Comparison of ENCODE assay signal across 11 cellular contexts in the genomic region with DNA sequence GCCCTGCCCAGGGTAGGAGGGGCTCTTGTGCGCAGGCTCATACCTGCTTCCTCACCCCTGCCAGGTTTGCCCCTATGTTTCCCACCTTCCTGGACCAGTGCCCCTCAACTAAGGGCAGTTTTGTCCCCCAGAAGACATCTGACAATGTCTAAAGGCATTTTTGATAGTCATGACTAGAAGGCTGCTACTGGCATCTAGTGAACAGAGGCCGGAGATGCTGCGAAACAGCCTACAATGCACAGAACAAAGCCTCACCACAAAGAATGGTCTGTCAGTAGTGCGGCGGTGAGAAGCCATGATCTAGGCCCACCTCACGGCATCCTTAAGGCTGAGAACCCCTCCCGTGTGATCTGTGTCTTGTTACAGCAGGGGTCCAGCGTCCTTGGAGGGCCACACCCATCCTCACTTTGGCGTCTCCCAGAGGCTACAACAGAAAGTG.
DNase-seq lines count a peak whose midpoint lies in the region; ATAC-seq and TF ChIP-seq lines count a peak whose summit lies in the region.
"Had no signal": no experiment of that assay in that cellular context is flagged by ENCODE, and none has a peak within 500 bp of the region (broad histone marks: within the 10 kb centered on the region; RNA-seq: fewer than 3 reads in every experiment).

No MANE protein-coding gene starts in this region.

- intact Hi-C loops in breast epithelium (cut with DNase I; ENCODE audit: low total_unique reads): no loop called here
- intact Hi-C loops in mammary epithelial cell (cut with micrococcal nuclease): loop anchor here (2.0 to 5.0 kb wide), 2 partner anchors 213 to 263 kb away; a partner anchor contains a TSS

- no peak for TF ChIP-seq CTCF in breast epithelium (IDR thresholded peaks at IDR 0.05)
- peak in 1 of 2 donors; percentile 32 for TF ChIP-seq CTCF in mammary epithelial cell (conservative IDR thresholded peaks at IDR 0.05 in 1 of 2, IDR thresholded peaks at IDR 0.05 in 1 of 2; ENCODE audit: extremely low read depth in 1 of 2, insufficient read depth in 1 of 2, low read depth in 1 of 2, low read length in 2 of 2)
- peak; percentile 1 for TF ChIP-seq CTCF in fibroblast of the aortic adventitia (IDR thresholded peaks at IDR 0.05; ENCODE audit: insufficient read depth, low read length)

- BruUV-seq in mammary epithelial cell (replicated peaks; lab: Mats Ljungman, UMichigan): no TSS peak

- no peaks in the 10 kb centered on the region for H3K9me3 ChIP-seq in breast epithelium
- no peaks in the 10 kb centered on the region for H3K9me3 ChIP-seq in mammary epithelial cell (replicated peaks; ENCODE audit: insufficient read depth, low read length)
- H3K9me3 ChIP-seq in MG63: no peaks in the 10 kb centered on the region

- ATAC-seq in SK-N-SH treated with all-trans-retinoic acid at 6 μM for 48 hours: peak; percentile 29; the same call in 1 of the 3 replicates

- no peak overlapping the region for H2AFZ ChIP-seq in mammary epithelial cell (ENCODE audit: low read depth, low read length)

- H3K79me2 ChIP-seq in mammary epithelial cell (ENCODE audit: insufficient read depth, low read length): no peaks in the 10 kb centered on the region

- 98% methylated on average over 6 of the region's 9 CpGs for WGBS in mammary epithelial cell (ENCODE audit: low coverage, missing lambda C conversion rate)

- DNase-seq in breast epithelium (ENCODE audit: low spot score in 2 of 2): no peak
- no peak for DNase-seq in mammary epithelial cell
- DNase-seq in fibroblast of the aortic adventitia (ENCODE audit: low read depth): peak; percentile 9
- DNase-seq in MG63: no peak
- DNase-seq in central memory CD4-positive, alpha-beta T cell: no peak
- no peak for DNase-seq in activated CD8-positive, alpha-beta memory T cell treated with anti-CD3 and anti-CD28 coated beads, Interleukin-2, amount 50 U/mL, for 4 hours

- in situ Hi-C loops in mammary epithelial cell (cut with MboI; ENCODE audit: low sequenced_read_pairs in 2 of 2): loop anchor here (5.0 kb wide), 3 partner anchors 423 to 493 kb away; no protein-coding TSS in a partner anchor

- H3K4me2 ChIP-seq in mammary epithelial cell (ENCODE audit: insufficient read depth, low read depth, low read length): no peak overlapping the region

- H3K36me3 ChIP-seq in breast epithelium (no peaks in the 10 kb centered on the region), mammary epithelial cell (ENCODE audit: insufficient read depth, low read length) (no peaks in the 10 kb centered on the region), MG63 (no peaks in the 10 kb centered on the region)

- H3K9ac ChIP-seq in mammary epithelial cell (ENCODE audit: insufficient read depth, low read length): no peak overlapping the region

- H3K4me3 ChIP-seq in breast epithelium (no peak overlapping the region), mammary epithelial cell (replicated peaks in 1 of 3; ENCODE audit: insufficient read depth in 1 of 3, low read depth in 2 of 3, low read length in 3 of 3) (no peak overlapping the region), fibroblast of the aortic adventitia (ENCODE audit: low read depth, low read length) (no peak overlapping the region), MG63 (no peak overlapping the region)
- H3K4me3 ChIP-seq: SK-N-MC had no signal

- no peaks in the 10 kb centered on the region for H4K20me1 ChIP-seq in mammary epithelial cell (ENCODE audit: insufficient read depth, low read length)

- TF ChIP-seq POLR2A in breast epithelium (IDR thresholded peaks at IDR 0.05): no peak

- H3K27me3 ChIP-seq in breast epithelium: no peaks in the 10 kb centered on the region
- H3K27me3 ChIP-seq in mammary epithelial cell (ENCODE audit: insufficient read depth, low read length): no peaks in the 10 kb centered on the region
- no peaks in the 10 kb centered on the region for H3K27me3 ChIP-seq in MG63

- dilution Hi-C loops in mammary epithelial cell (cut with HindIII; ENCODE audit: low sequenced_read_pairs): loop anchor here (5.0 kb wide), 2 partner anchors 78 to 138 kb away; no protein-coding TSS in a partner anchor

- CTCF ChIA-PET in mammary epithelial cell (lab: Charles Lee; ENCODE audit: low non-redundant PET): no interaction called here

- H3K27ac ChIP-seq in breast epithelium: peak overlapping the region; percentile 92 to 96
- H3K27ac ChIP-seq in mammary epithelial cell (ENCODE audit: insufficient read depth, low read depth, low read length): no peak overlapping the region
- H3K27ac ChIP-seq in temporal lobe (ENCODE audit: low read depth, low read length): peak overlapping the region; percentile 91
- H3K27ac ChIP-seq: C4-2B, HL-60, SK-N-MC had no signal

- H3K4me1 ChIP-seq in breast epithelium: peaks cover 12 to 14% of the 10 kb centered on the region in 2 donors
- peaks cover 18% of the 10 kb centered on the region for H3K4me1 ChIP-seq in mammary epithelial cell (ENCODE audit: insufficient read depth, low read length)

TF ChIP-seq in SK-N-SH treated with all-trans-retinoic acid at 6 μM for 48 hours, 23 proteins besides CTCF, POLR2A, EP300 and RAD21:
- TF ChIP-seq ESRRG (CRISPR knock-in tag; IDR thresholded peaks at IDR 0.05): no peak
- TF ChIP-seq, protein P1, sequence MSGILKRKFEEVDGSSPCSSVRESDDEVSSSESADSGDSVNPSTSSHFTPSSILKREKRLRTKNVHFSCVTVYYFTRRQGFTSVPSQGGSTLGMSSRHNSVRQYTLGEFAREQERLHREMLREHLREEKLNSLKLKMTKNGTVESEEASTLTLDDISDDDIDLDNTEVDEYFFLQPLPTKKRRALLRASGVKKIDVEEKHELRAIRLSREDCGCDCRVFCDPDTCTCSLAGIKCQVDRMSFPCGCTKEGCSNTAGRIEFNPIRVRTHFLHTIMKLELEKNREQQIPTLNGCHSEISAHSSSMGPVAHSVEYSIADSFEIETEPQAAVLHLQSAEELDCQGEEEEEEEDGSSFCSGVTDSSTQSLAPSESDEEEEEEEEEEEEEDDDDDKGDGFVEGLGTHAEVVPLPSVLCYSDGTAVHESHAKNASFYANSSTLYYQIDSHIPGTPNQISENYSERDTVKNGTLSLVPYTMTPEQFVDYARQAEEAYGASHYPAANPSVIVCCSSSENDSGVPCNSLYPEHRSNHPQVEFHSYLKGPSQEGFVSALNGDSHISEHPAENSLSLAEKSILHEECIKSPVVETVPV (CRISPR knock-in tag; IDR thresholded peaks at IDR 0.05): no peak
- TF ChIP-seq, protein P2, sequence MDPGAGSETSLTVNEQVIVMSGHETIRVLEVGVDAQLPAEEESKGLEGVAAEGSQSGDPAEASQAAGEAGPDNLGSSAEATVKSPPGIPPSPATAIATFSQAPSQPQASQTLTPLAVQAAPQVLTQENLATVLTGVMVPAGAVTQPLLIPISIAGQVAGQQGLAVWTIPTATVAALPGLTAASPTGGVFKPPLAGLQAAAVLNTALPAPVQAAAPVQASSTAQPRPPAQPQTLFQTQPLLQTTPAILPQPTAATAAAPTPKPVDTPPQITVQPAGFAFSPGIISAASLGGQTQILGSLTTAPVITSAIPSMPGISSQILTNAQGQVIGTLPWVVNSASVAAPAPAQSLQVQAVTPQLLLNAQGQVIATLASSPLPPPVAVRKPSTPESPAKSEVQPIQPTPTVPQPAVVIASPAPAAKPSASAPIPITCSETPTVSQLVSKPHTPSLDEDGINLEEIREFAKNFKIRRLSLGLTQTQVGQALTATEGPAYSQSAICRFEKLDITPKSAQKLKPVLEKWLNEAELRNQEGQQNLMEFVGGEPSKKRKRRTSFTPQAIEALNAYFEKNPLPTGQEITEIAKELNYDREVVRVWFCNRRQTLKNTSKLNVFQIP (CRISPR knock-in tag; IDR thresholded peaks at IDR 0.05; ENCODE audit: borderline replicate concordance, low read depth): no peak
- TF ChIP-seq TCF4 (CRISPR knock-in tag; IDR thresholded peaks at IDR 0.05; ENCODE audit: borderline replicate concordance): no peak
- no peak for TF ChIP-seq SNAI2 (CRISPR knock-in tag; IDR thresholded peaks at IDR 0.05)
- TF ChIP-seq CSDC2 (CRISPR knock-in tag; IDR thresholded peaks at IDR 0.05): no peak
TF ChIP-seq in SK-N-SH treated with all-trans-retinoic acid at 6 μM for 48 hours: peak in this region for 0.
